ENCODE assay signal across 18 cellular contexts in the genomic region with DNA sequence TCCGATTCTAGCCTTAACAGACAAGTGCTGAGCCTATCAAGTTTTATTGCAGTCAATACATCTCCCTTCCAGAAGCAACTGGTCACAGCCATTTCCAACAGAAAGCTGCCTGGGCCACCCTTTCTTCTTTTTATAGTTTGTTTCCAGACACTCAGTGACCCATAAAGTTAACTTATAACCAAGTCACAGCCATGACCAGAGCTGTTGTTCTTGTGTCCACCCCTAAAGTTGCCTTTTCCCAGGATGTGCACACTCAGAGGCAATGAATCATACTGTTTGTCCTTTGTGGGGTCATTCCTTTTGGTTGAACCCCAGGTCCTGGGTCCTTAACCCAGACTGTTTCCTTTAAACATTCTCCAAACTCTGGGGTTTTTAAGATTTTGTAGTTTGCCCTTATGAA.
"Had no signal": no experiment of that assay in that cellular context is flagged by ENCODE, and none has a peak within 500 bp of the region (broad histone marks: within the 10 kb centered on the region; RNA-seq: fewer than 3 reads in every experiment).

No MANE protein-coding gene starts in this region.

- H3K9me3 ChIP-seq: spleen had no signal

- H3K36me3 ChIP-seq: brain microvascular endothelial cell, spleen had no signal

- ATAC-seq: activated T-cell treated with anti-CD3 and anti-CD28 coated beads, Interleukin-2, amount 50 U/mL, for 4 hours; left ventricle myocardium superior; naive thymus-derived CD4-positive, alpha-beta T cell; right cardiac atrium; stimulated activated naive B cell treated with anti-CD40 and anti-IgM and Interleukin-4, amounts not matched to agents 10 μg/mL and 1 μg/mL and 100 μg/mL, for 72 hours had no signal

- H3K27me3 ChIP-seq: brain microvascular endothelial cell, spleen had no signal

- H3K4me3 ChIP-seq: spleen had no signal

- H3K27ac ChIP-seq: brain microvascular endothelial cell, spleen had no signal

- DNase-seq: activated CD4-positive, alpha-beta T cell treated with anti-CD3 and anti-CD28 coated beads, Interleukin-2, amount 50 U/mL, for 4 hours; activated CD4-positive, CD25-positive, alpha-beta regulatory T cell; activated effector memory CD4-positive, alpha-beta T cell treated with anti-CD3 and anti-CD28 coated beads, Interleukin-2, amount 50 U/mL, for 16 hours; activated T-cell treated with anti-CD3 and anti-CD28 coated beads, Interleukin-2, amount 50 U/mL, for 4 hours; amygdala; brain microvascular endothelial cell; cerebellar nuclear complex; endodermal cell; left ventricle myocardium superior; naive thymus-derived CD4-positive, alpha-beta T cell; posterior cingulate gyrus; right cardiac atrium; spleen; stimulated activated CD4-positive, alpha-beta T cell treated with anti-CD3 and anti-CD28 coated beads, Interleukin-1b, Interleukin-23, amount 100 ng/mL, for 48 hours; stimulated activated naive B cell treated with anti-CD40 and anti-IgM and Interleukin-4, amounts not matched to agents 10 μg/mL and 1 μg/mL and 100 μg/mL, for 72 hours; substantia nigra; T-helper 2 cell; trophoblast cell had no signal
